In the genomic region with DNA sequence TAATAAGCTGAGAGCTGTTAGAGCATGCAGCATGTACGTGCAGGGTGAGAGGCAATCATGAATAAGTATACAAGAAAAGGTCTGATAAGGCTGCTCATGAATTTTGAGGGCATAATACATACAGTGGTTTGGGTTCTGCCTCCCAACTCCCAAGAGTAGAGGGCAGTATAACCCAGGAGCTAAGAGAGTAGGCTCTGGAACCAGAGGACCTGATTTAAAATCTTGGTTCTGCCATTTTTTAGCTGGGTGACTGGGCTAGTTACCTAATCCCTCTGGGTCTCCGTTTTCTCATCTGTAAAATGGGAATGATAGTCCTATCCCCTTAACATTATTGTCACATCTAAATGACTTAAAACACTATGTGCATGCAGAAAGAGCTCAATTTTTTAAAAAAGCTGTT, we compare ENCODE assay signal across 20 cellular contexts.
DNase-seq lines count a peak whose midpoint lies in the region; FAIRE-seq and TF ChIP-seq lines count a peak whose summit lies in the region.
"Had no signal": no experiment of that assay in that cellular context is flagged by ENCODE, and none has a peak within 500 bp of the region (broad histone marks: within the 10 kb centered on the region; RNA-seq: fewer than 3 reads in every experiment).

No MANE protein-coding gene starts in this region.

- TF ChIP-seq POLR2A in H1 (IDR thresholded peaks at IDR 0.05; ENCODE audit: control extremely low read depth in 1 of 2, low read depth in 2 of 2, low read length in 2 of 2), result no peak

- peak; percentile 56 to 73 for TF ChIP-seq RAD21 in H1 (IDR thresholded peaks at IDR 0.05 in 1 of 2, conservative IDR thresholded peaks at IDR 0.05 in 1 of 2; ENCODE audit: low read depth in 2 of 2, low read length in 2 of 2)

- H3K36me3 ChIP-seq in OCI-LY7 (ENCODE audit: insufficient read depth, low read length) (no peaks in the 10 kb centered on the region), H1 (ENCODE audit: control insufficient read depth in 2 of 4, insufficient read depth in 4 of 4, low read length in 3 of 4) (no peaks in the 10 kb centered on the region)
- H3K36me3 ChIP-seq: heart left ventricle, suprapubic skin had no signal

- no peak overlapping the region for H2BK12ac ChIP-seq in H1 (ENCODE audit: low read depth, low read length)

- TF ChIP-seq CTCF in OCI-LY7 (conservative IDR thresholded peaks at IDR 0.05; ENCODE audit: low read length) (0 out of 2 replicates have a peak, but pooled peaks have one; percentile 25), H1 (IDR thresholded peaks at IDR 0.05; ENCODE audit: control extremely low read depth in 1 of 3, insufficient read depth in 1 of 3, low read depth in 1 of 3, low read length in 3 of 3) (peak in 2 of 3 experiments; percentile 34 to 35; a peak in 2 of 4 replicates)

- no peak for FAIRE-seq in H1 (lab: Jason Lieb, UNC)
- FAIRE-seq: A204.1, astrocyte, TTC549 had no signal

- no peak overlapping the region for H4K91ac ChIP-seq in H1 (replicated peaks; ENCODE audit: insufficient read length, low read length)

- TF ChIP-seq EP300 in H1 (IDR thresholded peaks at IDR 0.05; ENCODE audit: borderline replicate concordance in 1 of 2, low read depth in 2 of 2, low read length in 2 of 2), result no peak

- no peak overlapping the region for H4K5ac ChIP-seq in H1 (ENCODE audit: insufficient read length, low read depth, low read length)

- H3K27me3 ChIP-seq in H1 (replicated peaks in 1 of 4; ENCODE audit: control insufficient read depth in 3 of 4, extremely low read depth in 1 of 4, insufficient read depth in 3 of 4, low read length in 3 of 4), result no peaks in the 10 kb centered on the region
- H3K27me3 ChIP-seq: heart left ventricle, suprapubic skin had no signal

- CTCF ChIA-PET in OCI-LY7 (lab: Charles Lee; ENCODE audit: unreplicated experiment) (no interaction called here), H1 (lab: Charles Lee; ENCODE audit: partially characterized antibody) (interaction anchor here (0.6 to 7.5 kb wide), 13 partner anchors 10 to 728 kb away, joined by 3 to 54 read pairs (median 3); no protein-coding TSS in a partner anchor)

- H3K56ac ChIP-seq in H1 (replicated peaks; ENCODE audit: insufficient read length, low read depth, low read length), result no peak overlapping the region

- H4K20me1 ChIP-seq in OCI-LY7 (ENCODE audit: insufficient read depth, low read length) (no peaks in the 10 kb centered on the region), H1 (replicated peaks in 1 of 2; ENCODE audit: control insufficient read depth in 1 of 2, insufficient read depth in 2 of 2, low read length in 2 of 2) (no peaks in the 10 kb centered on the region)

- H3K18ac ChIP-seq in H1 (ENCODE audit: extremely low read depth, low read length), result no peak overlapping the region

- H3K23me2 ChIP-seq in H1 (ENCODE audit: low read depth, low read length), result no peaks in the 10 kb centered on the region

- H3K27ac ChIP-seq in OCI-LY7 (ENCODE audit: low read depth, low read length, poor library complexity, severe bottlenecking) (no peak overlapping the region), H1 (ENCODE audit: low read depth, low read length) (no peak overlapping the region)
- H3K27ac ChIP-seq: heart left ventricle, suprapubic skin had no signal

- H2BK15ac ChIP-seq in H1 (ENCODE audit: low read length), result no peak overlapping the region

- no peak overlapping the region for H2BK120ac ChIP-seq in H1 (replicated peaks; ENCODE audit: low read depth, low read length)

- no TSS peak for BruUV-seq in OCI-LY7 (replicated peaks; lab: Mats Ljungman, UMichigan)

- H3K9me3 ChIP-seq in OCI-LY7 (ENCODE audit: low read length) (no peaks in the 10 kb centered on the region), H1 (ENCODE audit: insufficient read depth in 2 of 2, low read depth in 1 of 2, low read length in 1 of 2) (no peaks in the 10 kb centered on the region)
- H3K9me3 ChIP-seq: heart left ventricle, suprapubic skin had no signal

- H3K4me3 ChIP-seq in OCI-LY7 (ENCODE audit: low read depth, low read length, poor library complexity, severe bottlenecking) (no peak overlapping the region), H1 (ENCODE audit: extremely low read depth in 1 of 4, insufficient read depth in 2 of 4, low read depth in 3 of 4, low read length in 4 of 4) (no peak overlapping the region)
- H3K4me3 ChIP-seq: heart left ventricle, suprapubic skin had no signal

- H2BK20ac ChIP-seq in H1 (ENCODE audit: low read length), result no peak overlapping the region

- WGBS in H1 (ENCODE audit: extremely low coverage in 1 of 2, insufficient coverage in 1 of 2, insufficient read length in 1 of 2, insufficient replicate concordance in 2 of 2, low coverage in 1 of 2, low lambda C conversion rate in 2 of 2, missing lambda C conversion rate in 1 of 2), 2 experiments, result 82% methylated on average over 2 of the region's 2 CpGs; no CpG with 5 or more reads in 1 of the 2 experiments

- no peak overlapping the region for H2AK5ac ChIP-seq in H1 (ENCODE audit: low read depth, low read length)

- H3K79me2 ChIP-seq in OCI-LY7 (ENCODE audit: insufficient read depth, low read depth, low read length) (no peaks in the 10 kb centered on the region), H1 (ENCODE audit: control insufficient read depth in 1 of 2, insufficient read depth in 2 of 2, low read length in 2 of 2) (no peaks in the 10 kb centered on the region)

- H3K4me2 ChIP-seq in OCI-LY7 (ENCODE audit: low read length), result no peak overlapping the region
- no peak overlapping the region for H3K4me2 ChIP-seq in H1 (ENCODE audit: insufficient read depth in 1 of 2, low read depth in 2 of 2, low read length in 2 of 2)

- H3K79me1 ChIP-seq in H1 (ENCODE audit: low read depth, low read length), result no peaks in the 10 kb centered on the region

- no peak overlapping the region for H2BK5ac ChIP-seq in H1 (ENCODE audit: low read depth, low read length)

- DNase-seq in NCI-H82 (lab: John Stamatoyannopoulos, UW), result peak; percentile 1
- DNase-seq in NCI-H82 treated with DMSO at 0.1 percent for 48 hours (lab: John Stamatoyannopoulos, UW; ENCODE audit: unreplicated experiment), result no peak
- no peak for DNase-seq in OCI-LY7 (ENCODE audit: low spot score)
- no peak for DNase-seq in H1 (ENCODE audit: low read depth in 1 of 2, low spot score in 2 of 2)
- DNase-seq in lung microvascular endothelial cell (ENCODE audit: low read depth in 2 of 2), result peak; percentile 43 to 48
- no peak for DNase-seq in NCI-H2081 treated with DMSO at 0.1 percent for 48 hours (lab: John Stamatoyannopoulos, UW)
- no peak for DNase-seq in NOMO-1 (lab: John Stamatoyannopoulos, UW; ENCODE audit: unreplicated experiment in 2 of 2)
- no peak for DNase-seq in NCI-H1694 treated with DMSO at 0.1 percent for 48 hours (lab: John Stamatoyannopoulos, UW)
- DNase-seq: activated CD8-positive, alpha-beta T cell treated with anti-CD3 and anti-CD28 coated beads, Interleukin-2, amount 10 ng/mL, durations not matched to agents 7 days and 5 days; activated effector memory CD4-positive, alpha-beta T cell treated with anti-CD3 and anti-CD28 coated beads, Interleukin-2, amount 50 U/mL, for 16 hours; effector memory CD4-positive, alpha-beta T cell; heart left ventricle; naive B cell; NCI-H146; NCI-H524; stimulated activated CD4-positive, alpha-beta T cell treated with anti-CD3 and anti-CD28 coated beads, Interleukin-15, amount 100 ng/mL, for 24 hours had no signal

- no peak overlapping the region for H2AFZ ChIP-seq in OCI-LY7 (ENCODE audit: low read length)
- H2AFZ ChIP-seq in H1 (ENCODE audit: low read length), result no peak overlapping the region

- no peak overlapping the region for H3K9ac ChIP-seq in H1 (replicated peaks in 1 of 4; ENCODE audit: extremely low read depth in 1 of 4, low read depth in 3 of 4, low read length in 3 of 4)

- intact Hi-C loops in OCI-LY7 (cut with micrococcal nuclease; ENCODE audit: unreplicated experiment), result no loop called here

- H3K4me1 ChIP-seq in OCI-LY7 (ENCODE audit: insufficient read depth, low read length, poor library complexity, severe bottlenecking) (no peaks in the 10 kb centered on the region), H1 (replicated peaks in 1 of 4; ENCODE audit: control insufficient read depth in 3 of 4, insufficient read depth in 4 of 4, low read length in 3 of 4) (no peaks in the 10 kb centered on the region)

- no peak overlapping the region for H3K4ac ChIP-seq in H1 (replicated peaks; ENCODE audit: insufficient read length, low read depth, low read length)

- no peak overlapping the region for H3K14ac ChIP-seq in H1 (ENCODE audit: insufficient read length)

- H4K8ac ChIP-seq in H1 (ENCODE audit: extremely low read depth, insufficient read depth, low read length), result no peak overlapping the region

- POLR2A ChIA-PET in OCI-LY7 (lab: Charles Lee) (interaction anchor here (0.9 to 1.1 kb wide), 2 partner anchors 9 to 752 kb away, joined by 3 read pairs; no protein-coding TSS in a partner anchor), H1 (lab: Charles Lee; ENCODE audit: partially characterized antibody) (no interaction called here)

- no peak overlapping the region for H3K23ac ChIP-seq in H1 (ENCODE audit: insufficient read length)

- H3K9me2 ChIP-seq in OCI-LY7 (ENCODE audit: insufficient read depth, low read length), result no peaks in the 10 kb centered on the region

TF ChIP-seq in H1, 55 proteins besides CTCF, POLR2A, EP300 and RAD21 (continues in another document):
- no peak for TF ChIP-seq HDAC2 (IDR thresholded peaks at IDR 0.05; ENCODE audit: borderline replicate concordance in 1 of 2, low read depth in 2 of 2, low read length in 2 of 2)
- TF ChIP-seq YY1 (IDR thresholded peaks at IDR 0.05; ENCODE audit: low read depth, low read length), result no peak
- TF ChIP-seq TAF1 (IDR thresholded peaks at IDR 0.05; ENCODE audit: low read depth, low read length), result no peak
- no peak for TF ChIP-seq TEAD4 (IDR thresholded peaks at IDR 0.05; ENCODE audit: low read depth, low read length)
- TF ChIP-seq SIRT6 (IDR thresholded peaks at IDR 0.05; ENCODE audit: low read length), result no peak
- no peak for TF ChIP-seq TAF7 (optimal IDR thresholded peaks at IDR 0.05; ENCODE audit: borderline replicate concordance, low read depth, low read length)
- no peak for TF ChIP-seq SAP30 (IDR thresholded peaks at IDR 0.05; ENCODE audit: insufficient read depth, insufficient replicate concordance, low read length)
- TF ChIP-seq, protein P1, sequence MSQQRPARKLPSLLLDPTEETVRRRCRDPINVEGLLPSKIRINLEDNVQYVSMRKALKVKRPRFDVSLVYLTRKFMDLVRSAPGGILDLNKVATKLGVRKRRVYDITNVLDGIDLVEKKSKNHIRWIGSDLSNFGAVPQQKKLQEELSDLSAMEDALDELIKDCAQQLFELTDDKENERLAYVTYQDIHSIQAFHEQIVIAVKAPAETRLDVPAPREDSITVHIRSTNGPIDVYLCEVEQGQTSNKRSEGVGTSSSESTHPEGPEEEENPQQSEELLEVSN (IDR thresholded peaks at IDR 0.05), result no peak
- no peak for TF ChIP-seq TCF12 (IDR thresholded peaks at IDR 0.05; ENCODE audit: low read depth, low read length)

Comparison
In these comparisons a context has a peak if more than half of its experiments do, and no peak if none do; other contexts are left out.
1. DNase-seq: peak in NCI-H82 (single experiment) and lung microvascular endothelial cell (2 of 2); none in NCI-H82 treated with DMSO at 0.1 percent for 48 hours (single experiment), OCI-LY7 (single experiment), H1 (0 of 2), NCI-H2081 treated with DMSO at 0.1 percent for 48 hours (single experiment), NOMO-1 (0 of 2) and NCI-H1694 treated with DMSO at 0.1 percent for 48 hours (single experiment).